10 cellular contexts compared by ENCODE assay signal in genomic region chr5:176757569-176757968, GRCh38. TPM values are rescaled to one million over a fixed set of nuclear protein-coding genes. Genes with fewer than 3 reads are reported as not detected.
"Had no signal": no experiment of that assay in that cellular context is flagged by ENCODE, and none has a peak within 500 bp of the region (broad histone marks: within the 10 kb centered on the region; RNA-seq: fewer than 3 reads in every experiment).

No MANE protein-coding gene starts in this region.

RNA-seq across cellular contexts. Expression of gene UNC5A, which starts 52.8 kb away (rescaled TPM):
- total RNA-seq: activated naive CD4-positive, alpha-beta T cell treated with anti-CD3 and anti-CD28 coated beads for 36 hours; activated naive CD8-positive, alpha-beta T cell treated with anti-CD3 and anti-CD28 coated beads for 36 hours; activated naive CD8-positive, alpha-beta T cell treated with anti-CD3 and anti-CD28 coated beads, Interleukin-2, amount 10 ng/mL, durations not matched to agents 7 days and 5 days; activated T-cell treated with anti-CD3 and anti-CD28 coated beads, Interleukin-2, amount 50 U/mL, for 4 hours; activated T-helper 1 cell treated with anti-CD3 and anti-CD28 coated beads, Interleukin-12 subunit alpha, Interleukin-12 subunit beta, Interleukin-2, Interleukin-4 antibody, amounts not matched to agents 30 ng/mL and 10 ng/mL and 1 ng/mL, durations not matched to agents 14 hours and 24 hours and 36 hours; activated T-helper 17 cell treated with anti-CD3 and anti-CD28 coated beads, Interleukin-2, amount 50 U/mL, for 72 hours; activated T-helper 2 cell treated with anti-CD3 and anti-CD28 coated beads, Interferon-gamma antibody, Interleukin-2, Interleukin-4, amounts not matched to agents 10 μg/mL and 5 μg/mL and 100 μg/mL, durations not matched to agents 14 hours and 24 hours and 36 hours; aorta; ascending aorta; bronchial epithelial cell had no signal
- polyA plus RNA-seq: aorta had no signal
